25 cellular contexts compared by ENCODE assay signal in the genomic region with DNA sequence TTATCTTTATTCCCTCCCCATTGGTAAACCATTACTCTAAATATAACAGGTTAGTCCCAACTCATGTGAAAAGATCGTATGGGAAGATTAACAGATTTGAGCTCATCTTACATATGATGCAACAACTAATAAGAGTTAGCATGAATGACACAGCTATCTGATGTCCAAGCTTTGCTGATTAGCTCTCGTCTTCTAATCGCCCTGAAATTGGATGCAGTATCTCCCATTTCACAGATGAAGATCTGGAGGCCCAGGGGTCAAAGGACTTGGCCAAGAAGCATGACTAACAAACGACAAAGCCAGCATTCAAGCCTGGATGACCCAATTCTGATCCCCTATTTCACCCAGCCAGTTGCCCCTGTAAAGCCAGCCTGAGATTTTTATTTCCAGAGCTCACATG. TPM values are rescaled to one million over a fixed set of nuclear protein-coding genes. Genes with fewer than 3 reads are reported as not detected.
"Had no signal": no experiment of that assay in that cellular context is flagged by ENCODE, and none has a peak within 500 bp of the region (broad histone marks: within the 10 kb centered on the region; RNA-seq: fewer than 3 reads in every experiment).

No MANE protein-coding gene starts in this region.

- H3K4me1 ChIP-seq: SJSA1 had no signal

- ATAC-seq: activated CD4-positive, CD25-positive, alpha-beta regulatory T cell treated with anti-CD3 and anti-CD28 coated beads, Interleukin-2, amount 50 U/mL, for 24 hours; activated CD8-positive, alpha-beta T cell treated with anti-CD3 and anti-CD28 coated beads for 36 hours; activated T-cell treated with anti-CD3 and anti-CD28 coated beads, Interleukin-2, amount 50 U/mL, for 72 hours; Panc1; Right ventricle myocardium inferior had no signal

- H3K36me3 Mint-ChIP-seq: activated naive CD4-positive, alpha-beta T cell treated with anti-CD3 and anti-CD28 coated beads, Interleukin-2, amount 50 U/mL, for 24 hours had no signal

- H3K27ac ChIP-seq: SJSA1 had no signal

- H3K27me3 ChIP-seq: MG63 had no signal

- H3K9me3 ChIP-seq: MG63, SJSA1 had no signal

- DNase-seq: activated CD4-positive, alpha-beta T cell treated with anti-CD3 and anti-CD28 coated beads for 4 hours; activated CD8-positive, alpha-beta memory T cell treated with anti-CD3 and anti-CD28 coated beads, Interleukin-2, amount 50 U/mL, for 4 hours; activated CD8-positive, alpha-beta T cell treated with anti-CD3 and anti-CD28 coated beads for 36 hours; activated gamma-delta T cell treated with Interleukin-2 at 50 U/mL for 16 hours; activated T-cell treated with anti-CD3 and anti-CD28 coated beads, Interleukin-2, amount 50 U/mL, for 72 hours; amygdala; MG63; MV-4-11; NCI-H1105; NCI-H1436; NCI-H1694 treated with DMSO at 0.1 percent for 48 hours; NCI-H2081; NCI-H510A treated with DMSO at 0.1 percent for 48 hours; NCI-H69; NK-92 treated with Interleukin-12 subunit alpha and Interleukin-12 subunit beta, amount 100 ng/mL, for 24 hours; RPMI8226 had no signal

- H3K4me3 Mint-ChIP-seq: activated CD8-positive, alpha-beta T cell treated with anti-CD3 and anti-CD28 coated beads for 36 hours; activated naive CD4-positive, alpha-beta T cell treated with anti-CD3 and anti-CD28 coated beads, Interleukin-2, amount 50 U/mL, for 24 hours; activated T-cell treated with anti-CD3 and anti-CD28 coated beads, Interleukin-2, amount 50 U/mL, for 72 hours; T-helper 1 cell treated with Interleukin-12 subunit alpha and Interleukin-12 subunit beta and Interleukin-4 antibody, amounts not matched to agents 30 μg/mL and 1 μg/mL, for 36 hours had no signal

- H3K9me3 Mint-ChIP-seq: activated CD8-positive, alpha-beta T cell treated with anti-CD3 and anti-CD28 coated beads for 36 hours; activated naive CD4-positive, alpha-beta T cell treated with anti-CD3 and anti-CD28 coated beads, Interleukin-2, amount 50 U/mL, for 24 hours; activated T-cell treated with anti-CD3 and anti-CD28 coated beads, Interleukin-2, amount 50 U/mL, for 72 hours; activated T-helper 2 cell treated with anti-CD3 and anti-CD28 coated beads, Interferon-gamma antibody, Interleukin-2, Interleukin-4, amounts not matched to agents 10 μg/mL and 5 μg/mL and 100 μg/mL, durations not matched to agents 14 hours and 24 hours and 36 hours; T-helper 1 cell treated with Interleukin-12 subunit alpha and Interleukin-12 subunit beta and Interleukin-4 antibody, amounts not matched to agents 30 μg/mL and 1 μg/mL, for 36 hours had no signal

- H3K4me1 Mint-ChIP-seq: activated naive CD4-positive, alpha-beta T cell treated with anti-CD3 and anti-CD28 coated beads, Interleukin-2, amount 50 U/mL, for 24 hours had no signal

- H3K36me3 ChIP-seq: MG63, SJSA1 had no signal

- H3K4me3 ChIP-seq: MG63, SJSA1 had no signal

- H3K27ac Mint-ChIP-seq: activated CD8-positive, alpha-beta T cell treated with anti-CD3 and anti-CD28 coated beads for 36 hours; activated naive CD4-positive, alpha-beta T cell treated with anti-CD3 and anti-CD28 coated beads, Interleukin-2, amount 50 U/mL, for 24 hours; activated T-cell treated with anti-CD3 and anti-CD28 coated beads, Interleukin-2, amount 50 U/mL, for 72 hours; activated T-helper 2 cell treated with anti-CD3 and anti-CD28 coated beads, Interferon-gamma antibody, Interleukin-2, Interleukin-4, amounts not matched to agents 10 μg/mL and 5 μg/mL and 100 μg/mL, durations not matched to agents 14 hours and 24 hours and 36 hours; T-helper 1 cell treated with Interleukin-12 subunit alpha and Interleukin-12 subunit beta and Interleukin-4 antibody, amounts not matched to agents 30 μg/mL and 1 μg/mL, for 36 hours had no signal

RNA-seq across cellular contexts. Expression of a gene that starts 8.4 kb away (rescaled TPM):
- total RNA-seq: activated CD8-positive, alpha-beta T cell treated with anti-CD3 and anti-CD28 coated beads for 36 hours; activated T-helper 2 cell treated with anti-CD3 and anti-CD28 coated beads, Interferon-gamma antibody, Interleukin-2, Interleukin-4, amounts not matched to agents 10 μg/mL and 5 μg/mL and 100 μg/mL, durations not matched to agents 14 hours and 24 hours and 36 hours; SJSA1 had no signal

RNA-seq across cellular contexts. Expression of a gene that starts 54.8 kb away (rescaled TPM):
- total RNA-seq: activated CD8-positive, alpha-beta T cell treated with anti-CD3 and anti-CD28 coated beads for 36 hours; activated T-cell treated with anti-CD3 and anti-CD28 coated beads, Interleukin-2, amount 50 U/mL, for 72 hours; activated T-helper 2 cell treated with anti-CD3 and anti-CD28 coated beads, Interferon-gamma antibody, Interleukin-2, Interleukin-4, amounts not matched to agents 10 μg/mL and 5 μg/mL and 100 μg/mL, durations not matched to agents 14 hours and 24 hours and 36 hours; cardiac septum; cerebellum; Right ventricle myocardium inferior; SJSA1 had no signal
